Comparison of ENCODE assay signal across 1 cellular context in genomic region chr7:27912751-27913150, GRCh38.
TF ChIP-seq lines count a peak whose summit lies in the region.

No MANE protein-coding gene starts in this region.

TF ChIP-seq in WTC11, 78 proteins besides CTCF, POLR2A, EP300 and RAD21 (continued from another document):
- no peak for TF ChIP-seq ZNF532 (CRISPR knock-in tag; IDR thresholded peaks at IDR 0.05; ENCODE audit: borderline replicate concordance)
- TF ChIP-seq USF2 (CRISPR knock-in tag; IDR thresholded peaks at IDR 0.05) = no peak
- no peak for TF ChIP-seq ZBTB21 (CRISPR knock-in tag; IDR thresholded peaks at IDR 0.05; ENCODE audit: borderline replicate concordance)
- TF ChIP-seq HMGXB4 (CRISPR knock-in tag; IDR thresholded peaks at IDR 0.05) = no peak
- no peak for TF ChIP-seq PRRX2 (CRISPR knock-in tag; IDR thresholded peaks at IDR 0.05)
- TF ChIP-seq ZNF232 (CRISPR knock-in tag; IDR thresholded peaks at IDR 0.05) = no peak
- TF ChIP-seq CREM (CRISPR knock-in tag; IDR thresholded peaks at IDR 0.05) = no peak
- TF ChIP-seq SOX15 (CRISPR knock-in tag; IDR thresholded peaks at IDR 0.05) = no peak
- TF ChIP-seq STAT6 (CRISPR knock-in tag; conservative IDR thresholded peaks at IDR 0.05; ENCODE audit: low read depth) = no peak
- TF ChIP-seq ZNF121 (CRISPR knock-in tag; IDR thresholded peaks at IDR 0.05) = no peak
- no peak for TF ChIP-seq ARID4B (CRISPR knock-in tag; IDR thresholded peaks at IDR 0.05; ENCODE audit: borderline replicate concordance)
- no peak for TF ChIP-seq IRF1 (CRISPR knock-in tag; IDR thresholded peaks at IDR 0.05)
- no peak for TF ChIP-seq ZBTB43 (CRISPR knock-in tag; IDR thresholded peaks at IDR 0.05)
- TF ChIP-seq ERG (CRISPR knock-in tag; IDR thresholded peaks at IDR 0.05) = no peak
- no peak for TF ChIP-seq FOXK1 (CRISPR knock-in tag; IDR thresholded peaks at IDR 0.05)
